11 cellular contexts compared by ENCODE assay signal in the genomic region with DNA sequence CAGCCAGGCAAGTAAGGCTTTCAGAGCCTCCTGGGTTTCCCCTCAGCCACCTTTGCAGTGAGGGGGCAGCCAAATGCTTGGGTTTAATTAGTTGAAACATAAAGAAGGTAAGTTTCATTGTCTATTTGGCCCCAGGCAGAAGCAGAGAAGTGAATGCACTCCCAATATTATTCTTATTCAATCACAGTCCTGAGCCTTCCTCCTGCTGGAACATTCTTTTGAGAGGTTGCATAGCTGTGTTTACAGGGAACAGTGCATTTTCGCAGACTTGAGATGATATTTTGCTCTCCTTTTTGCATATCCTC. TPM values are rescaled to one million over a fixed set of nuclear protein-coding genes. Genes with fewer than 3 reads are reported as not detected.
DNase-seq lines count a peak whose midpoint lies in the region; ATAC-seq and TF ChIP-seq lines count a peak whose summit lies in the region.
"Had no signal": no experiment of that assay in that cellular context is flagged by ENCODE, and none has a peak within 500 bp of the region (broad histone marks: within the 10 kb centered on the region; RNA-seq: fewer than 3 reads in every experiment).

No MANE protein-coding gene starts in this region.

- CTCF ChIA-PET in activated CD4-positive, alpha-beta memory T cell treated with anti-CD3 and anti-CD28 coated beads for 36 hours (lab: Charles Lee), result interaction anchor here (1.0 to 1.3 kb wide), 3 partner anchors 9 to 304 kb away, joined by 4 read pairs; no protein-coding TSS in a partner anchor
- CTCF ChIA-PET in activated CD4-positive, alpha-beta memory T cell treated with anti-CD3 and anti-CD28 coated beads, Interleukin-2, amount 10 ng/mL, durations not matched to agents 7 days and 5 days (lab: Charles Lee), result interaction anchor here (1.3 to 6.5 kb wide), 4 partner anchors 8 to 304 kb away, joined by 3 to 61 read pairs (median 6); no protein-coding TSS in a partner anchor

- no peak overlapping the region for H3K9ac ChIP-seq in subcutaneous abdominal adipose tissue (ENCODE audit: low read length in 5 of 5)

- peak overlapping the region; percentile 71 for H3K27ac ChIP-seq in subcutaneous abdominal adipose tissue (ENCODE audit: low read depth, low read length)

- POLR2A ChIA-PET in activated CD4-positive, alpha-beta memory T cell treated with anti-CD3 and anti-CD28 coated beads for 36 hours (lab: Charles Lee), result no interaction called here
- POLR2A ChIA-PET in activated CD4-positive, alpha-beta memory T cell treated with anti-CD3 and anti-CD28 coated beads, Interleukin-2, amount 10 ng/mL, durations not matched to agents 7 days and 5 days (lab: Charles Lee), result interaction anchor here (1.6 kb wide), 1 partner anchor 37 kb away, joined by 5 read pairs; no protein-coding TSS in a partner anchor

- DNase-seq in activated CD4-positive, alpha-beta memory T cell treated with anti-CD3 and anti-CD28 coated beads for 36 hours, result peak; percentile 35
- no peak for DNase-seq in activated CD4-positive, alpha-beta memory T cell treated with anti-CD3 and anti-CD28 coated beads, Interleukin-2, amount 10 ng/mL, durations not matched to agents 7 days and 5 days
- DNase-seq in activated naive CD8-positive, alpha-beta T cell treated with anti-CD3 and anti-CD28 coated beads, Interleukin-2, amount 50 U/mL, for 24 hours, result no peak
- DNase-seq in HFFc6 (no peak), SW 1271 (lab: John Stamatoyannopoulos, UW) (no peak), GM03348 (ENCODE audit: low spot score) (no peak)
- DNase-seq: Karpas-422, natural killer cell had no signal

- ATAC-seq in HG02763 (IDR thresholded peaks at IDR 0.05; ENCODE audit: unreplicated experiment), result peak; percentile 41
- ATAC-seq in activated naive CD8-positive, alpha-beta T cell treated with anti-CD3 and anti-CD28 coated beads, Interleukin-2, amount 50 U/mL, for 24 hours, result peak; percentile 5
- ATAC-seq: natural killer cell had no signal

- peaks cover 0 to 8% (median 0%) of the 10 kb centered on the region in 5 donors for H3K27me3 ChIP-seq in subcutaneous abdominal adipose tissue (ENCODE audit: control insufficient read depth in 5 of 5, insufficient read depth in 4 of 5, low read length in 5 of 5)

- no peaks in the 10 kb centered on the region for H3K9me3 Mint-ChIP-seq in activated CD4-positive, alpha-beta memory T cell treated with anti-CD3 and anti-CD28 coated beads for 36 hours
- H3K9me3 Mint-ChIP-seq in activated CD4-positive, alpha-beta memory T cell treated with anti-CD3 and anti-CD28 coated beads, Interleukin-2, amount 10 ng/mL, durations not matched to agents 7 days and 5 days, result peaks cover 3% of the 10 kb centered on the region
- no peaks in the 10 kb centered on the region for H3K9me3 Mint-ChIP-seq in activated naive CD8-positive, alpha-beta T cell treated with anti-CD3 and anti-CD28 coated beads, Interleukin-2, amount 50 U/mL, for 24 hours
- H3K9me3 Mint-ChIP-seq in HFFc6, result no peaks in the 10 kb centered on the region
- H3K9me3 Mint-ChIP-seq: activated T-helper 1 cell treated with anti-CD3 and anti-CD28 coated beads, Interleukin-12 subunit alpha, Interleukin-12 subunit beta, Interleukin-2, Interleukin-4 antibody, amounts not matched to agents 30 ng/mL and 10 ng/mL and 1 ng/mL, durations not matched to agents 14 hours and 24 hours and 36 hours; natural killer cell had no signal

- TF ChIP-seq CTCF in HFFc6 (IDR thresholded peaks at IDR 0.05), result no peak

- no peak overlapping the region for H3K4me3 ChIP-seq in subcutaneous abdominal adipose tissue (ENCODE audit: low read depth in 1 of 5, low read length in 5 of 5)

- no peak overlapping the region for H3K27ac Mint-ChIP-seq in activated CD4-positive, alpha-beta memory T cell treated with anti-CD3 and anti-CD28 coated beads for 36 hours
- no peak overlapping the region for H3K27ac Mint-ChIP-seq in activated CD4-positive, alpha-beta memory T cell treated with anti-CD3 and anti-CD28 coated beads, Interleukin-2, amount 10 ng/mL, durations not matched to agents 7 days and 5 days
- no peak overlapping the region for H3K27ac Mint-ChIP-seq in activated naive CD8-positive, alpha-beta T cell treated with anti-CD3 and anti-CD28 coated beads, Interleukin-2, amount 50 U/mL, for 24 hours
- no peak overlapping the region for H3K27ac Mint-ChIP-seq in HFFc6
- H3K27ac Mint-ChIP-seq: activated T-helper 1 cell treated with anti-CD3 and anti-CD28 coated beads, Interleukin-12 subunit alpha, Interleukin-12 subunit beta, Interleukin-2, Interleukin-4 antibody, amounts not matched to agents 30 ng/mL and 10 ng/mL and 1 ng/mL, durations not matched to agents 14 hours and 24 hours and 36 hours had no signal

- no peaks in the 10 kb centered on the region for H3K36me3 Mint-ChIP-seq in activated CD4-positive, alpha-beta memory T cell treated with anti-CD3 and anti-CD28 coated beads for 36 hours
- H3K36me3 Mint-ChIP-seq in activated CD4-positive, alpha-beta memory T cell treated with anti-CD3 and anti-CD28 coated beads, Interleukin-2, amount 10 ng/mL, durations not matched to agents 7 days and 5 days (ENCODE audit: low read depth), result peaks cover 3% of the 10 kb centered on the region
- no peaks in the 10 kb centered on the region for H3K36me3 Mint-ChIP-seq in activated naive CD8-positive, alpha-beta T cell treated with anti-CD3 and anti-CD28 coated beads, Interleukin-2, amount 50 U/mL, for 24 hours (ENCODE audit: low read depth)
- H3K36me3 Mint-ChIP-seq in HFFc6 (ENCODE audit: low read depth), result no peaks in the 10 kb centered on the region
- H3K36me3 Mint-ChIP-seq: natural killer cell had no signal

- intact Hi-C loops in activated CD4-positive, alpha-beta memory T cell treated with anti-CD3 and anti-CD28 coated beads for 36 hours (cut with micrococcal nuclease), result loop anchor here (1.0 to 10.0 kb wide), 2 partner anchors 13 to 403 kb away; no protein-coding TSS in a partner anchor

- H3K4me1 ChIP-seq in subcutaneous abdominal adipose tissue (ENCODE audit: control insufficient read depth in 5 of 5, insufficient read depth in 5 of 5, low read length in 5 of 5), result peaks cover 16 to 45% (median 32%) of the 10 kb centered on the region in 5 donors

- H3K4me3 Mint-ChIP-seq in activated CD4-positive, alpha-beta memory T cell treated with anti-CD3 and anti-CD28 coated beads for 36 hours, result no peak overlapping the region
- no peak overlapping the region for H3K4me3 Mint-ChIP-seq in activated CD4-positive, alpha-beta memory T cell treated with anti-CD3 and anti-CD28 coated beads, Interleukin-2, amount 10 ng/mL, durations not matched to agents 7 days and 5 days
- no peak overlapping the region for H3K4me3 Mint-ChIP-seq in activated naive CD8-positive, alpha-beta T cell treated with anti-CD3 and anti-CD28 coated beads, Interleukin-2, amount 50 U/mL, for 24 hours
- no peak overlapping the region for H3K4me3 Mint-ChIP-seq in HFFc6
- H3K4me3 Mint-ChIP-seq: activated T-helper 1 cell treated with anti-CD3 and anti-CD28 coated beads, Interleukin-12 subunit alpha, Interleukin-12 subunit beta, Interleukin-2, Interleukin-4 antibody, amounts not matched to agents 30 ng/mL and 10 ng/mL and 1 ng/mL, durations not matched to agents 14 hours and 24 hours and 36 hours; natural killer cell had no signal

- H3K4me1 Mint-ChIP-seq in activated CD4-positive, alpha-beta memory T cell treated with anti-CD3 and anti-CD28 coated beads for 36 hours (ENCODE audit: low read depth), result peaks cover 15% of the 10 kb centered on the region
- H3K4me1 Mint-ChIP-seq in activated CD4-positive, alpha-beta memory T cell treated with anti-CD3 and anti-CD28 coated beads, Interleukin-2, amount 10 ng/mL, durations not matched to agents 7 days and 5 days, result peaks cover 69% of the 10 kb centered on the region
- H3K4me1 Mint-ChIP-seq in activated naive CD8-positive, alpha-beta T cell treated with anti-CD3 and anti-CD28 coated beads, Interleukin-2, amount 50 U/mL, for 24 hours, result peaks cover 47% of the 10 kb centered on the region
- peaks cover 26% of the 10 kb centered on the region for H3K4me1 Mint-ChIP-seq in HFFc6 (ENCODE audit: low read depth)

- H3K27me3 Mint-ChIP-seq in activated CD4-positive, alpha-beta memory T cell treated with anti-CD3 and anti-CD28 coated beads for 36 hours, result no peaks in the 10 kb centered on the region
- H3K27me3 Mint-ChIP-seq in activated CD4-positive, alpha-beta memory T cell treated with anti-CD3 and anti-CD28 coated beads, Interleukin-2, amount 10 ng/mL, durations not matched to agents 7 days and 5 days, result no peaks in the 10 kb centered on the region
- H3K27me3 Mint-ChIP-seq in activated naive CD8-positive, alpha-beta T cell treated with anti-CD3 and anti-CD28 coated beads, Interleukin-2, amount 50 U/mL, for 24 hours, result no peaks in the 10 kb centered on the region
- H3K27me3 Mint-ChIP-seq in HFFc6 (ENCODE audit: insufficient read depth), result peaks cover 2% of the 10 kb centered on the region

- H3K9me3 ChIP-seq in subcutaneous abdominal adipose tissue (ENCODE audit: control insufficient read depth in 5 of 5, low read length in 5 of 5), result no peaks in the 10 kb centered on the region

- H3K36me3 ChIP-seq in subcutaneous abdominal adipose tissue (ENCODE audit: control insufficient read depth in 5 of 5, insufficient read depth in 5 of 5, low read length in 5 of 5), result no peaks in the 10 kb centered on the region

RNA-seq across cellular contexts. Expression of a gene that starts 13.9 kb away (rescaled TPM):
- total RNA-seq in activated CD4-positive, alpha-beta memory T cell treated with anti-CD3 and anti-CD28 coated beads for 36 hours, result under 1 TPM; 0.10 to 0.65 TPM
- total RNA-seq in activated CD4-positive, alpha-beta memory T cell treated with anti-CD3 and anti-CD28 coated beads, Interleukin-2, amount 10 ng/mL, durations not matched to agents 7 days and 5 days, result under 1 TPM; 0.55 to 0.83 TPM
- total RNA-seq in HFFc6 (2021; fragmentation: NEBNext Ultra II Directional; extraction: Animal tissue kit (Norgen Biotek cat#: 25700)), result 1 to 10 TPM; 1.3 to 2.0 (median 1.6) TPM
